10 cellular contexts compared by ENCODE assay signal in genomic region chr4:6918345-6918744, GRCh38. TPM values are rescaled to one million over a fixed set of nuclear protein-coding genes. Genes with fewer than 3 reads are reported as not detected.
DNase-seq lines count a peak whose midpoint lies in the region; ATAC-seq, FAIRE-seq and TF ChIP-seq lines count a peak whose summit lies in the region.
"Had no signal": no experiment of that assay in that cellular context is flagged by ENCODE, and none has a peak within 500 bp of the region (broad histone marks: within the 10 kb centered on the region; RNA-seq: fewer than 3 reads in every experiment).

No MANE protein-coding gene starts in this region.

- H3K4me1 ChIP-seq in breast epithelium, result peaks cover 14 to 22% of the 10 kb centered on the region in 2 donors
- peaks cover 19% of the 10 kb centered on the region for H3K4me1 ChIP-seq in mammary epithelial cell (ENCODE audit: insufficient read depth, low read length)
- H3K4me1 ChIP-seq in kidney (ENCODE audit: control insufficient read depth in 1 of 2, insufficient read depth in 1 of 2, low read depth in 1 of 2, low read length in 2 of 2), result peaks cover 37 to 38% of the 10 kb centered on the region in 2 donors
- peaks cover 26 to 50% of the 10 kb centered on the region in 2 donors for H3K4me1 ChIP-seq in thyroid gland

- peak overlapping the region; percentile 91 for H3K27ac Mint-ChIP-seq in activated CD4-positive, alpha-beta memory T cell treated with anti-CD3 and anti-CD28 coated beads for 36 hours

- no peaks in the 10 kb centered on the region for H4K20me1 ChIP-seq in mammary epithelial cell (ENCODE audit: insufficient read depth, low read length)

- TF ChIP-seq POLR2A in breast epithelium (IDR thresholded peaks at IDR 0.05) (no peak), thyroid gland (IDR thresholded peaks at IDR 0.05) (no peak)

- peaks cover 74% of the 10 kb centered on the region for H3K4me1 Mint-ChIP-seq in activated CD4-positive, alpha-beta memory T cell treated with anti-CD3 and anti-CD28 coated beads for 36 hours (ENCODE audit: low read depth)

- no peak overlapping the region for H3K9ac ChIP-seq in mammary epithelial cell (ENCODE audit: insufficient read depth, low read length)
- H3K9ac ChIP-seq in kidney (ENCODE audit: low read length in 2 of 2), result peak overlapping the region; percentile 33 to 43

- intact Hi-C loops in breast epithelium (cut with DNase I; ENCODE audit: low total_unique reads), result no loop called here
- intact Hi-C loops in mammary epithelial cell (cut with micrococcal nuclease), result no loop called here
- intact Hi-C loops in activated CD4-positive, alpha-beta memory T cell treated with anti-CD3 and anti-CD28 coated beads for 36 hours (cut with micrococcal nuclease), result no loop called here
- intact Hi-C loops in kidney (cut with DNase I), result no loop called here
- intact Hi-C loops in thyroid gland (cut with DNase I), result no loop called here

- H3K4me3 ChIP-seq in breast epithelium, result no peak overlapping the region
- H3K4me3 ChIP-seq in mammary epithelial cell (replicated peaks in 1 of 3; ENCODE audit: insufficient read depth in 1 of 3, low read depth in 2 of 3, low read length in 3 of 3), result no peak overlapping the region
- H3K4me3 ChIP-seq in kidney (ENCODE audit: low read length in 2 of 2), result peak overlapping the region in 1 of 2 donors; percentile 10
- no peak overlapping the region for H3K4me3 ChIP-seq in thyroid gland (replicated peaks in 1 of 3)
- H3K4me3 ChIP-seq: lung had no signal

- H3K27me3 Mint-ChIP-seq in activated CD4-positive, alpha-beta memory T cell treated with anti-CD3 and anti-CD28 coated beads for 36 hours, result no peaks in the 10 kb centered on the region

- in situ Hi-C loops in mammary epithelial cell (cut with MboI; ENCODE audit: low sequenced_read_pairs in 2 of 2), result no loop called here

- WGBS in mammary epithelial cell (ENCODE audit: low coverage, missing lambda C conversion rate), result 98% methylated on average over 6 of the region's 7 CpGs
- WGBS in thyroid gland, 2 donors, result 50 to 69% methylated on average over 7 of the region's 7 CpGs

- H3K27ac ChIP-seq in breast epithelium (peak overlapping the region; percentile 81 to 90), mammary epithelial cell (ENCODE audit: insufficient read depth, low read depth, low read length) (no peak overlapping the region), kidney (ENCODE audit: low read depth in 2 of 2, low read length in 2 of 2) (peak overlapping the region; percentile 85 to 89), thyroid gland (peak overlapping the region in 2 of 3 donors; percentile 59 to 64)

- H3K79me2 ChIP-seq in mammary epithelial cell (ENCODE audit: insufficient read depth, low read length), result peaks cover 16% of the 10 kb centered on the region

- BruUV-seq in mammary epithelial cell (replicated peaks; lab: Mats Ljungman, UMichigan), result no TSS peak

- no peaks in the 10 kb centered on the region for H3K9me3 Mint-ChIP-seq in activated CD4-positive, alpha-beta memory T cell treated with anti-CD3 and anti-CD28 coated beads for 36 hours

- CTCF ChIA-PET in mammary epithelial cell (lab: Charles Lee; ENCODE audit: low non-redundant PET), result interaction anchor here (0.6 kb wide), 1 partner anchor 9 kb away, joined by 10 read pairs; the partner anchor contains the start of gene TBC1D14
- CTCF ChIA-PET in activated CD4-positive, alpha-beta memory T cell treated with anti-CD3 and anti-CD28 coated beads for 36 hours (lab: Charles Lee), result interaction anchor here (1.0 to 2.4 kb wide), 2 partner anchors 9 to 152 kb away, joined by 3 to 14 read pairs; no protein-coding TSS in a partner anchor

- H3K27me3 ChIP-seq in breast epithelium (no peaks in the 10 kb centered on the region), mammary epithelial cell (ENCODE audit: insufficient read depth, low read length) (no peaks in the 10 kb centered on the region), thyroid gland (no peaks in the 10 kb centered on the region)

- H3K9me3 ChIP-seq in breast epithelium (no peaks in the 10 kb centered on the region), mammary epithelial cell (replicated peaks; ENCODE audit: insufficient read depth, low read length) (no peaks in the 10 kb centered on the region), kidney (ENCODE audit: control insufficient read depth in 1 of 2, low read length in 2 of 2) (no peaks in the 10 kb centered on the region), thyroid gland (no peaks in the 10 kb centered on the region)

- peak overlapping the region; percentile 48 for H3K4me3 Mint-ChIP-seq in activated CD4-positive, alpha-beta memory T cell treated with anti-CD3 and anti-CD28 coated beads for 36 hours

- H3K36me3 Mint-ChIP-seq in activated CD4-positive, alpha-beta memory T cell treated with anti-CD3 and anti-CD28 coated beads for 36 hours, result peaks cover 4% of the 10 kb centered on the region

- POLR2A ChIA-PET in activated CD4-positive, alpha-beta memory T cell treated with anti-CD3 and anti-CD28 coated beads for 36 hours (lab: Charles Lee), result no interaction called here

- no peaks in the 10 kb centered on the region for H3K36me3 ChIP-seq in breast epithelium
- no peaks in the 10 kb centered on the region for H3K36me3 ChIP-seq in mammary epithelial cell (ENCODE audit: insufficient read depth, low read length)
- no peaks in the 10 kb centered on the region for H3K36me3 ChIP-seq in kidney (ENCODE audit: control insufficient read depth in 1 of 2, insufficient read depth in 2 of 2, low read length in 2 of 2)
- peaks cover under 1% of the 10 kb centered on the region in 2 donors for H3K36me3 ChIP-seq in thyroid gland

- FAIRE-seq in kidney (lab: Jason Lieb, UNC), result no peak

- DNase-seq in breast epithelium (ENCODE audit: low spot score in 2 of 2) (no peak), mammary epithelial cell (no peak), kidney (no peak), thyroid gland (no peak), Ammon's horn (ENCODE audit: low spot score) (no peak)
- DNase-seq in activated CD4-positive, alpha-beta memory T cell treated with anti-CD3 and anti-CD28 coated beads for 36 hours, result no peak
- DNase-seq in activated CD4-positive, CD25-positive, alpha-beta regulatory T cell (lab: John Stamatoyannopoulos, UW), result no peak
- DNase-seq: SW 1271 had no signal

- no peak overlapping the region for H2AFZ ChIP-seq in mammary epithelial cell (ENCODE audit: low read depth, low read length)

- H3K4me2 ChIP-seq in mammary epithelial cell (ENCODE audit: insufficient read depth, low read depth, low read length), result no peak overlapping the region

- TF ChIP-seq CTCF in breast epithelium (IDR thresholded peaks at IDR 0.05), result no peak
- no peak for TF ChIP-seq CTCF in mammary epithelial cell (conservative IDR thresholded peaks at IDR 0.05 in 1 of 2, IDR thresholded peaks at IDR 0.05 in 1 of 2; ENCODE audit: extremely low read depth in 1 of 2, insufficient read depth in 1 of 2, low read depth in 1 of 2, low read length in 2 of 2)
- TF ChIP-seq CTCF in kidney (IDR thresholded peaks at IDR 0.05; ENCODE audit: borderline replicate concordance, extremely low read depth, insufficient read depth), result no peak
- no peak for TF ChIP-seq CTCF in thyroid gland (IDR thresholded peaks at IDR 0.05)

- dilution Hi-C loops in mammary epithelial cell (cut with HindIII; ENCODE audit: low sequenced_read_pairs), result no loop called here

- ATAC-seq in HG03045 (IDR thresholded peaks at IDR 0.05; ENCODE audit: unreplicated experiment), result no peak

RNA-seq across cellular contexts. Expression of gene TBC1D14, which starts 8.7 kb away (rescaled TPM):
- total RNA-seq in breast epithelium, result 10 to 100 TPM; 48.5 to 57.3 (median 48.7) TPM
- 10 to 100 TPM; 62.9 to 89.5 TPM for total RNA-seq in mammary epithelial cell
- polyA plus RNA-seq in mammary epithelial cell, result 44.2 TPM
- 51.9 TPM for polyA minus RNA-seq in mammary epithelial cell
- total RNA-seq in activated CD4-positive, alpha-beta memory T cell treated with anti-CD3 and anti-CD28 coated beads for 36 hours, result 10 to 100 TPM; 37.1 to 37.3 TPM
- total RNA-seq in kidney, result 77.7 TPM
- 44.9 TPM for polyA plus RNA-seq in kidney (ENCODE audit: insufficient read depth, low read depth, low replicate concordance)
- 10 to 100 TPM; 39.8 to 47.0 (median 46.0) TPM for total RNA-seq in thyroid gland
